Comparison of ENCODE assay signal across 2 cellular contexts in the genomic region with DNA sequence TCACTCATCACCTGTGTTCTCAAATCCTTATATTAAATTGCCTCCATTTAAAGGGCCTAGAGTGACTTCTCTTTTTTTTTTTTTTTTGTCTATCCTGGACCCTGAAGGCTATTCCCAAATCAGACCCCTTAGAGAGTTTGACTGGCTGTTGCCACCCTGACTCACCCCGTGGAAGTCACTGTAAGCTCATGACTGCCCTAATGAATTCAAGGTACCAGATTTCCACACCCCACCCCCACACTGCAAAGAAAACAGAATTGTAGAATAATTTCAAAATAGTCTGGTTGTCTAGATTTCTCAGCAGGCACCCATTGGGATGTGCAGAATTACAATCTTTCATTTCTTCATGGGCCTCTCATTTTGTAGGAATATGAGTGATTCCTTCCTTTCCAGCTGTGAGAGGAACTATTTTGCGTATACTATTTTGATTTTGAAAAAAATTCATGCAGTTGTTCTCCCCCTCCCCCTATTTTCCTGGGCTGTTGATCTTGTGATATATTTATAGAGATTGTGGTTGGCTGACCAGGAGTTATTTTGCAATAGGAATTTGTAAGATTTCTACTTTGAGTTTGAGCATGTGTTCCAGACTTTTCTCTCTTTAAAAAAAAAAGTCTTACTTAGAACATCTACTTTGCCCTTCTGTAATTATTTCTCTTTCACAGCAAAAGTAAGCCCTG.
A peak's percentile ranks its signal among the peaks of the same experiment; 100 is the strongest.
TF ChIP-seq lines count a peak whose summit lies in the region.

No MANE protein-coding gene starts in this region.

TF ChIP-seq in A549, 52 proteins besides CTCF, POLR2A, EP300 and RAD21:
- TF ChIP-seq ZNF302 (CRISPR knock-in tag; IDR thresholded peaks at IDR 0.05) (no peak), JUNB (IDR thresholded peaks at IDR 0.05) (no peak), MAX (IDR thresholded peaks at IDR 0.05) (no peak), POLR2AphosphoS2 (conservative IDR thresholded peaks at IDR 0.05; ENCODE audit: low read length) (no peak), RCOR1 (IDR thresholded peaks at IDR 0.05; ENCODE audit: low read depth, low read length) (no peak), MAFK (IDR thresholded peaks at IDR 0.05; ENCODE audit: partially characterized antibody) (no peak), FOSB (CRISPR knock-in tag; IDR thresholded peaks at IDR 0.05) (no peak), HOXB5 (CRISPR knock-in tag; IDR thresholded peaks at IDR 0.05) (no peak), CHD2 (IDR thresholded peaks at IDR 0.05; ENCODE audit: low read length, partially characterized antibody) (no peak), ZC3H11A (IDR thresholded peaks at IDR 0.05) (no peak), FOXS1 (CRISPR knock-in tag; IDR thresholded peaks at IDR 0.05) (no peak), HEYL (CRISPR knock-in tag; IDR thresholded peaks at IDR 0.05) (no peak), TFCP2L1 (CRISPR knock-in tag; IDR thresholded peaks at IDR 0.05) (no peak), FOSL2 (IDR thresholded peaks at IDR 0.05) (no peak), FOSL2 (CRISPR knock-in tag; IDR thresholded peaks at IDR 0.05) (no peak), KDM1A (IDR thresholded peaks at IDR 0.05; ENCODE audit: low read depth) (no peak), SMC3 (IDR thresholded peaks at IDR 0.05) (no peak), HOXA7 (CRISPR knock-in tag; IDR thresholded peaks at IDR 0.05) (no peak)
TF ChIP-seq in A549: peak in this region for 0.

TF ChIP-seq in IMR-90, 13 proteins besides CTCF, POLR2A, EP300 and RAD21:
- TF ChIP-seq ELK1 (IDR thresholded peaks at IDR 0.05; ENCODE audit: borderline replicate concordance, low read depth, low read length) (no peak), RFX5 (IDR thresholded peaks at IDR 0.05; ENCODE audit: low read depth, low read length) (no peak), FOS (IDR thresholded peaks at IDR 0.05; ENCODE audit: low read depth, low read length) (no peak), CEBPB (IDR thresholded peaks at IDR 0.05; ENCODE audit: low read depth, low read length) (peak; percentile 89), SMC3 (IDR thresholded peaks at IDR 0.05; ENCODE audit: low read depth, low read length) (no peak), RCOR1 (IDR thresholded peaks at IDR 0.05; ENCODE audit: insufficient replicate concordance, low read length) (no peak)
- TF ChIP-seq, protein P1, sequence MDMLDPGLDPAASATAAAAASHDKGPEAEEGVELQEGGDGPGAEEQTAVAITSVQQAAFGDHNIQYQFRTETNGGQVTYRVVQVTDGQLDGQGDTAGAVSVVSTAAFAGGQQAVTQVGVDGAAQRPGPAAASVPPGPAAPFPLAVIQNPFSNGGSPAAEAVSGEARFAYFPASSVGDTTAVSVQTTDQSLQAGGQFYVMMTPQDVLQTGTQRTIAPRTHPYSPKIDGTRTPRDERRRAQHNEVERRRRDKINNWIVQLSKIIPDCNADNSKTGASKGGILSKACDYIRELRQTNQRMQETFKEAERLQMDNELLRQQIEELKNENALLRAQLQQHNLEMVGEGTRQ (IDR thresholded peaks at IDR 0.05; ENCODE audit: low read depth, low read length): no peak
